8 cellular contexts compared by ENCODE assay signal in the genomic region with DNA sequence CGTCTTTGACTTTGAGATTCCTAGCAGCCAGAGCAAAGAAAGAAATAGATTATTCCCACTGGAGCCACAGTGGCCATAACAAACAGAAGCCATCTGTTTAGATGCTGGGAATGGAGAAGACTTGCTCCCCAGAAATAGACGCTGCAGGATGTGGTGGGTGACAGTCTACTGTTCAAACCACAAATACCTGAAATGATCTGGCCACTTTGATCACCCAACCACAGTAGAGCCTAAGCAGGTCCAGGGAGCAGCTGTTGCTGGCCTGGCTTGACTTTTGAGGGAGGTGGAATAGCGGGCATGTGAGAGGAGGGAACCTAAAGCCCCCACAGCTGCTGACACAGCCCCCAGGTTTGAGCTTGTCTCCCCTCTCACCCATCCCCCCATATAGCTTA. TPM values are rescaled to one million over a fixed set of nuclear protein-coding genes. Genes with fewer than 3 reads are reported as not detected.
DNase-seq lines count a peak whose midpoint lies in the region; ATAC-seq, FAIRE-seq and TF ChIP-seq lines count a peak whose summit lies in the region.

No MANE protein-coding gene starts in this region.

- no peaks in the 10 kb centered on the region for H3K9me3 Mint-ChIP-seq in CD14-positive monocyte

- in situ Hi-C loops in K562 (cut with MboI) = no loop called here

- H3K4me1 ChIP-seq in K562 (replicated peaks in 1 of 2; ENCODE audit: control insufficient read depth in 2 of 2, insufficient read depth in 2 of 2, low read length in 2 of 2) = peaks cover 14 to 33% of the 10 kb centered on the region in 2 experiments
- peaks cover 71 to 84% (median 77%) of the 10 kb centered on the region in 3 donors for H3K4me1 ChIP-seq in skeletal muscle tissue (ENCODE audit: control insufficient read depth in 3 of 3, insufficient read depth in 3 of 3, low read length in 3 of 3)

- POLR2A ChIA-PET in K562 (lab: Yijun Ruan, JAX) = interaction anchor here (0.6 to 3.5 kb wide), 6 partner anchors 10 to 597 kb away, joined by 3 to 16 read pairs (median 4); no protein-coding TSS in a partner anchor

- TF ChIP-seq RAD21 in K562 (CRISPR knock-in tag; conservative IDR thresholded peaks at IDR 0.05 in 1 of 2, IDR thresholded peaks at IDR 0.05 in 1 of 2) = no peak

- H3K9ac ChIP-seq in K562 (ENCODE audit: insufficient read depth in 1 of 2, low read depth in 2 of 2, low read length in 2 of 2) (peak overlapping the region in 1 of 2 experiments; percentile 85; a peak in 1 of 4 replicates), skeletal muscle tissue (ENCODE audit: low read depth in 1 of 3, low read length in 3 of 3) (peak overlapping the region; percentile 30 to 77 (median 40))

- H4K20me1 ChIP-seq in K562 (replicated peaks; ENCODE audit: control insufficient read depth, insufficient read depth, low read length) = peaks cover 55% of the 10 kb centered on the region

- ATAC-seq in GM19452 (IDR thresholded peaks at IDR 0.05; ENCODE audit: unreplicated experiment) (peak; percentile 41), HG03460 (IDR thresholded peaks at IDR 0.05; ENCODE audit: unreplicated experiment) (peak; percentile 47), K562 (no peak)

- FAIRE-seq in K562 (lab: Jason Lieb, UNC) = peak; percentile 32
- no peak for FAIRE-seq in H54 (lab: Jason Lieb, UNC)

- H3K79me2 ChIP-seq in K562 (ENCODE audit: control insufficient read depth, insufficient read depth, low read length) = peaks cover 68% of the 10 kb centered on the region

- H3K4me1 Mint-ChIP-seq in CD14-positive monocyte = peaks cover 90% of the 10 kb centered on the region

- BruUV-seq in K562 (replicated peaks; lab: Mats Ljungman, UMichigan) = no TSS peak

- H3K27ac Mint-ChIP-seq in CD14-positive monocyte = peak overlapping the region; percentile 87 to 96 (median 94)

- no peak for TF ChIP-seq EP300 in K562 (IDR thresholded peaks at IDR 0.05; ENCODE audit: low read length)

- WGBS in K562 (ENCODE audit: insufficient coverage, low coverage, missing lambda C conversion rate) = 68% methylated on average over 3 of the region's 3 CpGs

- H3K36me3 Mint-ChIP-seq in CD14-positive monocyte = peaks cover 55 to 77% of the 10 kb centered on the region in 2 donors

- H3K4me2 ChIP-seq in K562 (ENCODE audit: insufficient read depth, low read length) = no peak overlapping the region

- H3K4me3 ChIP-seq in K562 (no peak overlapping the region), skeletal muscle tissue (ENCODE audit: low read length in 3 of 3) (no peak overlapping the region)

- TF ChIP-seq CTCF in CD14-positive monocyte (IDR thresholded peaks at IDR 0.05) (no peak), K562 (IDR thresholded peaks at IDR 0.05 in 2 of 3, conservative IDR thresholded peaks at IDR 0.05 in 1 of 3; ENCODE audit: insufficient read depth in 2 of 3, low read depth in 1 of 3, low read length in 3 of 3) (no peak)

- H3K9me3 ChIP-seq in K562 (replicated peaks; ENCODE audit: control insufficient read depth, insufficient read depth, low read depth, low read length) = no peaks in the 10 kb centered on the region
- no peaks in the 10 kb centered on the region for H3K9me3 ChIP-seq in skeletal muscle tissue (ENCODE audit: control insufficient read depth in 3 of 3, low read length in 3 of 3)

- H2AFZ ChIP-seq in K562 (ENCODE audit: low read depth, low read length) = no peak overlapping the region

- DNase-seq in CD14-positive monocyte (ENCODE audit: low spot score) (no peak), K562 (ENCODE audit: extremely low read depth in 1 of 4, low spot score in 3 of 4) (no peak), NCI-H1436 (lab: John Stamatoyannopoulos, UW) (no peak), H54 (ENCODE audit: insufficient read length, low spot score) (no peak), kidney glomerular epithelial cell (lab: John Stamatoyannopoulos, UW) (no peak)

- intact Hi-C loops in CD14-positive monocyte (cut with micrococcal nuclease) = loop anchor here in 1 of 2 donors (2.0 kb wide), 1 partner anchor 14 kb away; no protein-coding TSS in a partner anchor
- intact Hi-C loops in K562 (cut with micrococcal nuclease) = no loop called here

- peak overlapping the region in 1 of 2 donors; percentile 39 for H3K4me3 Mint-ChIP-seq in CD14-positive monocyte

- CTCF ChIA-PET in K562 (lab: Yijun Ruan, JAX; ENCODE audit: low intra/inter-chr PET ratio) = no interaction called here

- peaks cover 0 to 3% (median 0%) of the 10 kb centered on the region in 3 donors for H3K27me3 Mint-ChIP-seq in CD14-positive monocyte (ENCODE audit: low read depth in 3 of 3)

- peak overlapping the region; percentile 43; the same call in 2 of the 3 replicates for H3K27ac ChIP-seq in K562 (ENCODE audit: extremely low read depth, low read depth, low read length)
- H3K27ac ChIP-seq in skeletal muscle tissue (ENCODE audit: low read depth, low read length) = peak overlapping the region; percentile 82

- H3K36me3 ChIP-seq in K562 (ENCODE audit: control insufficient read depth, insufficient read depth, low read length) (peaks cover 99% of the 10 kb centered on the region), skeletal muscle tissue (ENCODE audit: control insufficient read depth in 3 of 3, insufficient read depth in 3 of 3, low read length in 3 of 3) (peaks cover 21 to 35% (median 22%) of the 10 kb centered on the region in 3 donors)

- H3K9me1 ChIP-seq in K562 (ENCODE audit: control insufficient read depth, insufficient read depth, low read length) = peaks cover 8% of the 10 kb centered on the region

- TF ChIP-seq POLR2A in K562 (conservative IDR thresholded peaks at IDR 0.05) (no peak), H54 (IDR thresholded peaks at IDR 0.05; ENCODE audit: low read depth, low read length) (no peak)

- H3K27me3 ChIP-seq in K562 (ENCODE audit: control insufficient read depth in 2 of 2, insufficient read depth in 2 of 2, low read length in 2 of 2) (no peaks in the 10 kb centered on the region), skeletal muscle tissue (ENCODE audit: control insufficient read depth in 3 of 3, insufficient read depth in 3 of 3, low read length in 3 of 3) (no peaks in the 10 kb centered on the region)

TF ChIP-seq in K562, 482 proteins besides CTCF, POLR2A, EP300 and RAD21:
- no peak for TF ChIP-seq HDAC8 (tag; IDR thresholded peaks at IDR 0.05)
- 0 out of 2 replicates have a peak, but pooled peaks have one; percentile 11 for TF ChIP-seq POLR2AphosphoS5 (IDR thresholded peaks at IDR 0.05; ENCODE audit: control insufficient read depth, insufficient read depth, low read depth, low read length)
- no peak for TF ChIP-seq ZZZ3 (IDR thresholded peaks at IDR 0.05)

RNA-seq across cellular contexts. Expression of a gene that starts 38.6 kb away (rescaled TPM):
- 10 to 100 TPM; 15.2 to 33.5 TPM for polyA plus RNA-seq in CD14-positive monocyte
- 50.2 and 69.6 TPM in 2 replicates for total RNA-seq in K562 (2011; cell fraction: chromatin; rRNA removed; ENCODE audit: low replicate concordance)
- total RNA-seq in K562 (2011; cell fraction: nucleolus; rRNA removed) = 38.4 and 40.4 TPM in 2 replicates
- total RNA-seq in K562 (2011; cell fraction: nucleoplasm; rRNA removed) = 52.1 and 86.9 TPM in 2 replicates
- total RNA-seq in K562 (2014; rRNA removed) = 46.7 and 52.0 TPM in 2 replicates
- 37.4 and 46.7 TPM in 2 replicates for total RNA-seq in K562 (2014; rRNA removed; fragmentation: Illumina TruSeq; extraction: Trizol)
- total RNA-seq in K562 (2015; rRNA removed; fragmentation: Illumina TruSeq; extraction: Trizol) = 22.9 and 23.4 TPM in 2 replicates
- total RNA-seq in K562 (2021) = 63.8 and 75.3 TPM in 2 replicates
- 28.2 and 32.5 TPM in 2 replicates for polyA plus RNA-seq in K562 (2011; rRNA removed)
- 33.3 and 57.9 TPM in 2 replicates for polyA plus RNA-seq in K562 (2011; cell fraction: cytosol; rRNA removed)
- 25.5 and 39.5 TPM in 2 replicates for polyA plus RNA-seq in K562 (2011; cell fraction: nucleus; rRNA removed)
- polyA plus RNA-seq in K562 (2012) = 29.2 and 33.2 TPM in 2 replicates
- polyA plus RNA-seq in K562 (2014; fragmentation: Illumina TruSeq; extraction: Trizol) = 59.9 and 64.4 TPM in 2 replicates
- 10 to 100 TPM; 10.8 to 14.3 TPM for polyA plus RNA-seq in K562 (2014; fragmentation: Nextera tagmentation; extraction: Ambion mirVana)
- polyA plus RNA-seq in K562 (2014; rRNA removed) = 38.6 and 41.3 TPM in 2 replicates
- 22.2 and 28.8 TPM in 2 replicates for polyA minus RNA-seq in K562 (2011; rRNA and poly(A)+ RNA removed)
- 40.8 and 46.0 TPM in 2 replicates for polyA minus RNA-seq in K562 (2011; cell fraction: cytosol; rRNA and poly(A)+ RNA removed)
- polyA minus RNA-seq in K562 (2011; cell fraction: nucleus; rRNA and poly(A)+ RNA removed) = 10.2 and 14.4 TPM in 2 replicates
- 7.8 TPM for total RNA-seq in skeletal muscle tissue
